In the genomic region with DNA sequence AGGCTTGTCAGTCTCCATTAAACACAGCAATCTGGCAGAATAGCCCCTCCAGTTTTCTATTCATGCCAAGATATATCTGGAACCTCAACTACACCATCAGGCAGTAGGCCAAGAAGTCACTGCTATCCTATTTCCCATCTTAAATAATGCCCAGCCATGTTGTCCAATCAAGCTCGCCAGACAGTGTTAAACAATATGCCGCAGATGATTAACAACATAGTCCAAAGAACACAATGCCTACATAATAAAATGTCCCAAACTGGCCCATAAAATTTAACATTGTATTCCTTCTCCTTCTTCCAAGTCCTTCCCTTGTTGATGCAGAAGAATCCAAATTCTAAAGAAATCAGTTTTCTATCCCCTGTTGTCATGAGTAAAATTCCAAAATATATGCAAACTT, we compare ENCODE assay signal across 3 cellular contexts.
"Had no signal": no experiment of that assay in that cellular context is flagged by ENCODE, and none has a peak within 500 bp of the region (broad histone marks: within the 10 kb centered on the region; RNA-seq: fewer than 3 reads in every experiment).

No MANE protein-coding gene starts in this region.

- DNase-seq: GDM1, GF-D8 had no signal

- ATAC-seq: GM12878 had no signal

- H3K4me3 ChIP-seq: GM12878 had no signal
